In genomic region chr1:26352338-26352679, GRCh38 we compare ENCODE assay signal across 23 cellular contexts. TPM values are rescaled to one million over a fixed set of nuclear protein-coding genes. Genes with fewer than 3 reads are reported as not detected.
DNase-seq lines count a peak whose midpoint lies in the region; ATAC-seq, FAIRE-seq and TF ChIP-seq lines count a peak whose summit lies in the region.
"Had no signal": no experiment of that assay in that cellular context is flagged by ENCODE, and none has a peak within 500 bp of the region (broad histone marks: within the 10 kb centered on the region; RNA-seq: fewer than 3 reads in every experiment).

No MANE protein-coding gene starts in this region.

- FAIRE-seq in astrocyte (lab: Jason Lieb, UNC): no peak
- FAIRE-seq: GM18507 had no signal

- H3K36me3 Mint-ChIP-seq in HFFc6 (ENCODE audit: low read depth): no peaks in the 10 kb centered on the region
- no peaks in the 10 kb centered on the region for H3K36me3 Mint-ChIP-seq in astrocyte (ENCODE audit: low read depth, unreplicated experiment)
- H3K36me3 Mint-ChIP-seq: stimulated activated memory B cell treated with anti-CD40 and anti-IgM and Interleukin-4, amounts not matched to agents 10 μg/mL and 1 μg/mL and 100 μg/mL, for 72 hours had no signal

- no peak overlapping the region for H2AFZ ChIP-seq in astrocyte (ENCODE audit: low read depth, low read length)
- no peak overlapping the region for H2AFZ ChIP-seq in smooth muscle cell (ENCODE audit: low read depth)

- H3K4me1 ChIP-seq in astrocyte (ENCODE audit: insufficient read depth, low read length) (peaks cover 30% of the 10 kb centered on the region), iPS-20b (ENCODE audit: insufficient read depth, low read length) (peaks cover 23% of the 10 kb centered on the region), smooth muscle cell (ENCODE audit: low read depth) (peaks cover 14% of the 10 kb centered on the region), SJCRH30 (peaks cover 5% of the 10 kb centered on the region)
- H3K4me1 ChIP-seq: tibial artery had no signal

- H3K36me3 ChIP-seq in astrocyte (ENCODE audit: insufficient read depth, low read length): no peaks in the 10 kb centered on the region
- no peaks in the 10 kb centered on the region for H3K36me3 ChIP-seq in iPS-20b (ENCODE audit: insufficient read depth, low read depth, low read length)
- no peaks in the 10 kb centered on the region for H3K36me3 ChIP-seq in smooth muscle cell (ENCODE audit: low read depth)
- H3K36me3 ChIP-seq in SJCRH30: no peaks in the 10 kb centered on the region
- H3K36me3 ChIP-seq: neutrophil, tibial artery had no signal

- H3K4me1 Mint-ChIP-seq in HFFc6 (ENCODE audit: low read depth) (peaks cover 40% of the 10 kb centered on the region), astrocyte (ENCODE audit: low read depth, unreplicated experiment) (peaks cover 22% of the 10 kb centered on the region)
- H3K4me1 Mint-ChIP-seq: stimulated activated memory B cell treated with anti-CD40 and anti-IgM and Interleukin-4, amounts not matched to agents 10 μg/mL and 1 μg/mL and 100 μg/mL, for 72 hours had no signal

- no peaks in the 10 kb centered on the region for H3K27me3 ChIP-seq in astrocyte (ENCODE audit: insufficient read depth, low read length)
- no peaks in the 10 kb centered on the region for H3K27me3 ChIP-seq in iPS-20b (ENCODE audit: insufficient read depth, low read length)
- H3K27me3 ChIP-seq in smooth muscle cell (ENCODE audit: low read depth): peaks cover 3% of the 10 kb centered on the region
- peaks cover 24% of the 10 kb centered on the region for H3K27me3 ChIP-seq in SJCRH30

- H3K4me3 Mint-ChIP-seq in HFFc6 (no peak overlapping the region), astrocyte (ENCODE audit: unreplicated experiment) (no peak overlapping the region)
- H3K4me3 Mint-ChIP-seq: activated CD4-positive, alpha-beta T cell treated with anti-CD3 and anti-CD28 coated beads, Interleukin-2, amount 10 ng/mL, durations not matched to agents 24 days and 14 days; central memory CD8-positive, alpha-beta T cell; effector memory CD8-positive, alpha-beta T cell; stimulated activated memory B cell treated with anti-CD40 and anti-IgM and Interleukin-4, amounts not matched to agents 10 μg/mL and 1 μg/mL and 100 μg/mL, for 72 hours had no signal

- DNase-seq in HFFc6 (no peak), astrocyte (ENCODE audit: low read depth) (no peak), smooth muscle cell (lab: John Stamatoyannopoulos, UW; ENCODE audit: unreplicated experiment) (no peak), foreskin melanocyte (no peak), SJCRH30 (no peak), NCI-H510A (lab: John Stamatoyannopoulos, UW) (no peak)
- DNase-seq: activated CD4-positive, alpha-beta T cell treated with anti-CD3 and anti-CD28 coated beads, Interleukin-2, amount 10 ng/mL, durations not matched to agents 24 days and 14 days; activated CD8-positive, alpha-beta memory T cell treated with anti-CD3 and anti-CD28 coated beads, Interleukin-2, amount 50 U/mL, for 48 hours; activated gamma-delta T cell treated with Interleukin-2 at 50 U/mL for 16 hours; amniotic stem cell; effector memory CD8-positive, alpha-beta T cell; NCI-H526 treated with DMSO at 0.1 percent for 48 hours; retina; SK-N-SH; tibial artery had no signal

- H3K9ac ChIP-seq in astrocyte (ENCODE audit: low read length): peak overlapping the region; percentile 77
- H3K9ac ChIP-seq in iPS-20b (ENCODE audit: low read depth, low read length): no peak overlapping the region
- peak overlapping the region; percentile 77 for H3K9ac ChIP-seq in smooth muscle cell (ENCODE audit: low read depth)
- H3K9ac ChIP-seq: SK-N-SH had no signal

- no peak overlapping the region for H3K4me3 ChIP-seq in astrocyte (ENCODE audit: insufficient read depth, low read depth, low read length)
- no peak overlapping the region for H3K4me3 ChIP-seq in iPS-20b (ENCODE audit: low read length)
- peak overlapping the region; percentile 17 for H3K4me3 ChIP-seq in smooth muscle cell
- H3K4me3 ChIP-seq in SJCRH30: no peak overlapping the region
- H3K4me3 ChIP-seq: tibial artery had no signal

- no peaks in the 10 kb centered on the region for H3K9me3 ChIP-seq in astrocyte (ENCODE audit: insufficient read depth, low read depth, low read length)
- no peaks in the 10 kb centered on the region for H3K9me3 ChIP-seq in iPS-20b (ENCODE audit: insufficient read depth, low read depth, low read length)
- H3K9me3 ChIP-seq in smooth muscle cell (replicated peaks; ENCODE audit: low read depth): no peaks in the 10 kb centered on the region
- H3K9me3 ChIP-seq in SJCRH30 (replicated peaks): no peaks in the 10 kb centered on the region
- H3K9me3 ChIP-seq: neutrophil, SK-N-SH, tibial artery had no signal

- WGBS in smooth muscle cell (ENCODE audit: low lambda C conversion rate): 77% methylated on average over 5 of the region's 5 CpGs

- peak overlapping the region; percentile 65 for H3K4me2 ChIP-seq in astrocyte (ENCODE audit: low read length)
- H3K4me2 ChIP-seq in smooth muscle cell: no peak overlapping the region
- H3K4me2 ChIP-seq: SK-N-SH had no signal

- H3K27ac ChIP-seq in astrocyte (ENCODE audit: low read depth, low read length) (peak overlapping the region; percentile 81), iPS-20b (ENCODE audit: low read length) (peak overlapping the region; percentile 29), smooth muscle cell (ENCODE audit: low read depth) (peak overlapping the region; percentile 84), SJCRH30 (no peak overlapping the region)
- H3K27ac ChIP-seq: neutrophil, tibial artery had no signal

- no peak for ATAC-seq in HG02884 (IDR thresholded peaks at IDR 0.05; ENCODE audit: unreplicated experiment)
- ATAC-seq: effector memory CD8-positive, alpha-beta T cell; stimulated activated memory B cell treated with anti-CD40 and anti-IgM and Interleukin-4, amounts not matched to agents 10 μg/mL and 1 μg/mL and 100 μg/mL, for 72 hours had no signal

- peaks cover 3% of the 10 kb centered on the region for H3F3A ChIP-seq in smooth muscle cell (ENCODE audit: low read depth)

- H3K27me3 Mint-ChIP-seq in HFFc6 (ENCODE audit: insufficient read depth) (peaks cover 10% of the 10 kb centered on the region), astrocyte (ENCODE audit: low read depth, unreplicated experiment) (peaks cover 7% of the 10 kb centered on the region)
- H3K27me3 Mint-ChIP-seq: activated CD4-positive, alpha-beta T cell treated with anti-CD3 and anti-CD28 coated beads, Interleukin-2, amount 10 ng/mL, durations not matched to agents 24 days and 14 days; central memory CD8-positive, alpha-beta T cell had no signal

- H3K9me3 Mint-ChIP-seq in HFFc6 (no peaks in the 10 kb centered on the region), astrocyte (ENCODE audit: unreplicated experiment) (no peaks in the 10 kb centered on the region)
- H3K9me3 Mint-ChIP-seq: activated CD4-positive, alpha-beta T cell treated with anti-CD3 and anti-CD28 coated beads, Interleukin-2, amount 10 ng/mL, durations not matched to agents 24 days and 14 days; central memory CD8-positive, alpha-beta T cell; effector memory CD8-positive, alpha-beta T cell; stimulated activated memory B cell treated with anti-CD40 and anti-IgM and Interleukin-4, amounts not matched to agents 10 μg/mL and 1 μg/mL and 100 μg/mL, for 72 hours had no signal

- no peak for TF ChIP-seq CTCF in HFFc6 (IDR thresholded peaks at IDR 0.05)
- TF ChIP-seq CTCF in astrocyte (IDR thresholded peaks at IDR 0.05; ENCODE audit: insufficient read depth, low read depth, low read length): no peak
- TF ChIP-seq CTCF in smooth muscle cell (IDR thresholded peaks at IDR 0.05; ENCODE audit: borderline replicate concordance, insufficient read depth, poor library complexity, severe bottlenecking): no peak

- H4K20me1 ChIP-seq in astrocyte (ENCODE audit: insufficient read depth, low read length): no peaks in the 10 kb centered on the region
- H4K20me1 ChIP-seq in smooth muscle cell (ENCODE audit: low read depth): no peaks in the 10 kb centered on the region

- H3K27ac Mint-ChIP-seq in HFFc6 (peak overlapping the region; percentile 64), astrocyte (ENCODE audit: unreplicated experiment) (no peak overlapping the region)
- H3K27ac Mint-ChIP-seq: activated CD4-positive, alpha-beta T cell treated with anti-CD3 and anti-CD28 coated beads, Interleukin-2, amount 10 ng/mL, durations not matched to agents 24 days and 14 days; effector memory CD8-positive, alpha-beta T cell; stimulated activated memory B cell treated with anti-CD40 and anti-IgM and Interleukin-4, amounts not matched to agents 10 μg/mL and 1 μg/mL and 100 μg/mL, for 72 hours had no signal

- no peaks in the 10 kb centered on the region for H3K79me2 ChIP-seq in astrocyte (ENCODE audit: insufficient read depth, low read length)
- no peaks in the 10 kb centered on the region for H3K79me2 ChIP-seq in smooth muscle cell (ENCODE audit: low read depth)

RNA-seq across cellular contexts. Expression of gene CRYBG2, which starts 1.6 kb away (rescaled TPM):
- total RNA-seq in HFFc6 (2021; fragmentation: NEBNext Ultra II Directional; extraction: Animal tissue kit (Norgen Biotek cat#: 25700)): not detected
- total RNA-seq in astrocyte (1.8 and 5.3 TPM in 2 replicates), smooth muscle cell (5.2 and 9.5 TPM in 2 replicates)
- 4.1 and 9.8 TPM in 2 replicates for polyA plus RNA-seq in smooth muscle cell
- not detected in 2 replicates for total RNA-seq in SJCRH30 (2014; rRNA removed; shearing (Covaris generic))

RNA-seq across cellular contexts. Expression of gene ZNF683, which starts 20.2 kb away (rescaled TPM):
- total RNA-seq in HFFc6 (2021; fragmentation: NEBNext Ultra II Directional; extraction: Animal tissue kit (Norgen Biotek cat#: 25700)): not detected
- total RNA-seq in astrocyte (not detected in 2 replicates), smooth muscle cell (not detected in 2 replicates)
- not detected in 2 replicates for polyA plus RNA-seq in smooth muscle cell
- total RNA-seq in SJCRH30 (2014; rRNA removed; shearing (Covaris generic)): not detected in 2 replicates
- total RNA-seq: activated CD4-positive, alpha-beta T cell treated with anti-CD3 and anti-CD28 coated beads, Interleukin-2, amount 10 ng/mL, durations not matched to agents 24 days and 14 days; Daoy; mesenteric fat pad had no signal
- polyA plus RNA-seq: SK-N-SH had no signal

RNA-seq across cellular contexts. Expression of gene CD52, which starts 34.6 kb away (rescaled TPM):
- not detected for total RNA-seq in HFFc6 (2021; fragmentation: NEBNext Ultra II Directional; extraction: Animal tissue kit (Norgen Biotek cat#: 25700))
- total RNA-seq in astrocyte (1.9 TPM in 1 of 2 replicates, not detected in the other), smooth muscle cell (1.1 TPM in 1 of 2 replicates, not detected in the other)
- 0.39 and 1.3 TPM in 2 replicates for polyA plus RNA-seq in smooth muscle cell
- not detected in 2 replicates for total RNA-seq in SJCRH30 (2014; rRNA removed; shearing (Covaris generic))
- total RNA-seq: Daoy had no signal
- polyA plus RNA-seq: SK-N-SH had no signal

RNA-seq across cellular contexts. Expression of gene UBXN11, which starts 45.9 kb away (rescaled TPM):
- 10 to 100 TPM in 4 of 6 experiments, 1 to 10 TPM in 2; 9.5 to 11.9 (median 10.5) TPM for total RNA-seq in HFFc6 (2021; fragmentation: NEBNext Ultra II Directional; extraction: Animal tissue kit (Norgen Biotek cat#: 25700))
- total RNA-seq in astrocyte: 12.8 and 13.7 TPM in 2 replicates
- total RNA-seq in smooth muscle cell: 3.3 and 4.8 TPM in 2 replicates
- 17.7 and 20.3 TPM in 2 replicates for polyA plus RNA-seq in smooth muscle cell
- total RNA-seq in SJCRH30 (2014; rRNA removed; shearing (Covaris generic)): 3.5 and 5.3 TPM in 2 replicates

RNA-seq across cellular contexts. Expression of gene LIN28A, which starts 58.3 kb away (rescaled TPM):
- not detected for total RNA-seq in HFFc6 (2021; fragmentation: NEBNext Ultra II Directional; extraction: Animal tissue kit (Norgen Biotek cat#: 25700))
- total RNA-seq in astrocyte: 16.7 and 43.7 TPM in 2 replicates
- total RNA-seq in smooth muscle cell: not detected in 2 replicates
- 0.08 and 0.13 TPM in 2 replicates for polyA plus RNA-seq in smooth muscle cell
- not detected in 2 replicates for total RNA-seq in SJCRH30 (2014; rRNA removed; shearing (Covaris generic))
- total RNA-seq: activated CD4-positive, alpha-beta T cell treated with anti-CD3 and anti-CD28 coated beads, Interleukin-2, amount 10 ng/mL, durations not matched to agents 24 days and 14 days; Daoy; mesenteric fat pad had no signal
- polyA plus RNA-seq: SK-N-SH had no signal
